Comparison of ENCODE assay signal across 16 cellular contexts in genomic region chr18:48217306-48218250, GRCh38.
A peak's percentile ranks its signal among the peaks of the same experiment; 100 is the strongest.
DNase-seq lines count a peak whose midpoint lies in the region; ATAC-seq and TF ChIP-seq lines count a peak whose summit lies in the region.
"Had no signal": no experiment of that assay in that cellular context is flagged by ENCODE, and none has a peak within 500 bp of the region (broad histone marks: within the 10 kb centered on the region; RNA-seq: fewer than 3 reads in every experiment).

No MANE protein-coding gene starts in this region.

- H4K20me1 ChIP-seq in hepatocyte (ENCODE audit: insufficient read depth, poor library complexity, severe bottlenecking) = no peaks in the 10 kb centered on the region

- intact Hi-C loops in heart right ventricle (cut with DNase I) = no loop called here

- no peak overlapping the region for H2BK5ac ChIP-seq in neuronal stem cell (ENCODE audit: low read length)

- H3K9ac ChIP-seq in neuronal stem cell (ENCODE audit: low read depth, low read length, poor library complexity) = no peak overlapping the region

- TF ChIP-seq CTCF in heart right ventricle (IDR thresholded peaks at IDR 0.05) (no peak), hepatocyte (IDR thresholded peaks at IDR 0.05; ENCODE audit: poor library complexity) (no peak)

- H3K27me3 ChIP-seq in heart right ventricle (no peaks in the 10 kb centered on the region), neuronal stem cell (ENCODE audit: control insufficient read depth in 3 of 3, insufficient read depth in 3 of 3, low read depth in 1 of 3, low read length in 3 of 3) (no peaks in the 10 kb centered on the region), hepatocyte (no peaks in the 10 kb centered on the region)

- H2AFZ ChIP-seq in neuronal stem cell (ENCODE audit: low read length) = no peak overlapping the region
- no peak overlapping the region for H2AFZ ChIP-seq in hepatocyte

- ATAC-seq in heart right ventricle = peak in 7 of 8 donors; percentile 15 to 66 (median 32)
- ATAC-seq in HG03025 (IDR thresholded peaks at IDR 0.05; ENCODE audit: low FRiP score, unreplicated experiment) = no peak
- ATAC-seq: PC-3 had no signal

- peak overlapping the region; percentile 40 for H3K18ac ChIP-seq in neuronal stem cell (ENCODE audit: low read length)

- WGBS in heart right ventricle, 2 donors = 74 to 81% methylated on average over 14 of the region's 14 CpGs
- no CpG with 5 or more reads among the region's 14 CpGs for WGBS in neuronal stem cell (ENCODE audit: extremely low coverage in 2 of 2, insufficient read length in 2 of 2, insufficient replicate concordance in 1 of 2), 2 donors
- WGBS in hepatocyte (ENCODE audit: low lambda C conversion rate, missing lambda C conversion rate) = 85% methylated on average over 14 of the region's 14 CpGs

- no peak overlapping the region for H2BK120ac ChIP-seq in neuronal stem cell (ENCODE audit: low read depth, low read length)

- H3K79me2 ChIP-seq in hepatocyte = no peaks in the 10 kb centered on the region

- no peak overlapping the region for H2BK15ac ChIP-seq in neuronal stem cell (ENCODE audit: low read length)

- H3K9me3 ChIP-seq in heart right ventricle (no peaks in the 10 kb centered on the region), neuronal stem cell (replicated peaks in 1 of 2; ENCODE audit: control insufficient read depth in 2 of 2, insufficient read depth in 1 of 2, low read depth in 1 of 2, low read length in 2 of 2) (peaks cover 0 to 5% of the 10 kb centered on the region in 2 donors), hepatocyte (ENCODE audit: low read depth) (no peaks in the 10 kb centered on the region)
- H3K9me3 ChIP-seq: HAP-1 had no signal

- H3K4me3 ChIP-seq in heart right ventricle = no peak overlapping the region
- H3K4me3 ChIP-seq in neuronal stem cell (ENCODE audit: low read length in 2 of 2) = no peak overlapping the region
- H3K4me3 ChIP-seq in hepatocyte = no peak overlapping the region
- H3K4me3 ChIP-seq: HAP-1, SK-N-MC had no signal

- peak; percentile 73 for DNase-seq in DMS53 (lab: John Stamatoyannopoulos, UW)
- no peak for DNase-seq in DMS53 treated with DMSO at 0.1 percent for 48 hours (lab: John Stamatoyannopoulos, UW; ENCODE audit: unreplicated experiment)
- peak; percentile 74 for DNase-seq in RPMI8226
- DNase-seq in heart right ventricle = peak in 1 of 2 donors; percentile 34
- DNase-seq in neuronal stem cell (ENCODE audit: low spot score) = no peak
- DNase-seq in DMS153 treated with DMSO at 0.1 percent for 48 hours (lab: John Stamatoyannopoulos, UW; ENCODE audit: unreplicated experiment) = no peak
- DNase-seq in hepatocyte (ENCODE audit: low spot score) = no peak
- DNase-seq: CD8-positive, alpha-beta memory T cell; NCI-H2081 treated with DMSO at 0.1 percent for 48 hours; NCI-H226; NCI-H526; PC-3 had no signal

- H2AK5ac ChIP-seq in neuronal stem cell (ENCODE audit: low read depth, low read length) = peak overlapping the region; percentile 46

- no peak overlapping the region for H3K14ac ChIP-seq in neuronal stem cell (ENCODE audit: low read length)

- H2BK12ac ChIP-seq in neuronal stem cell (ENCODE audit: low read length) = no peak overlapping the region

- H3K4ac ChIP-seq in neuronal stem cell (ENCODE audit: low read length) = no peak overlapping the region

- H3K23ac ChIP-seq in neuronal stem cell (ENCODE audit: low read depth, low read length, poor library complexity) = no peak overlapping the region

- H3K4me1 ChIP-seq in heart right ventricle = peaks cover 3 to 29% (median 16%) of the 10 kb centered on the region in 9 donors
- H3K4me1 ChIP-seq in neuronal stem cell (ENCODE audit: control insufficient read depth in 2 of 2, insufficient read depth in 1 of 2, low read depth in 1 of 2, low read length in 2 of 2) = peaks cover 0 to 3% of the 10 kb centered on the region in 2 donors
- no peaks in the 10 kb centered on the region for H3K4me1 ChIP-seq in hepatocyte (ENCODE audit: insufficient read depth)
- H3K4me1 ChIP-seq: HAP-1 had no signal

- H4K8ac ChIP-seq in neuronal stem cell (ENCODE audit: low read depth, low read length) = no peak overlapping the region

- H3K4me2 ChIP-seq in neuronal stem cell (ENCODE audit: insufficient read depth, low read length, poor library complexity, severe bottlenecking) (no peak overlapping the region), hepatocyte (no peak overlapping the region)

- no peaks in the 10 kb centered on the region for H3K9me2 ChIP-seq in hepatocyte (replicated peaks; ENCODE audit: insufficient read depth)

- H3K36me3 ChIP-seq in heart right ventricle (no peaks in the 10 kb centered on the region), neuronal stem cell (replicated peaks in 1 of 2; ENCODE audit: control insufficient read depth in 2 of 2, insufficient read depth in 2 of 2, low read length in 2 of 2) (no peaks in the 10 kb centered on the region), hepatocyte (replicated peaks; ENCODE audit: insufficient read depth, low read depth) (no peaks in the 10 kb centered on the region)
- H3K36me3 ChIP-seq: HAP-1 had no signal

- no peak overlapping the region for H4K91ac ChIP-seq in neuronal stem cell (ENCODE audit: low read depth, low read length, poor library complexity)

- H3K27ac ChIP-seq in heart right ventricle = peak overlapping the region in 6 of 10 donors; percentile 11 to 73 (median 30)
- H3K27ac ChIP-seq in neuronal stem cell (replicated peaks; ENCODE audit: low read length) = no peak overlapping the region
- no peak overlapping the region for H3K27ac ChIP-seq in hepatocyte
- H3K27ac ChIP-seq: 22Rv1, SK-N-MC had no signal

- no peaks in the 10 kb centered on the region for H3K79me1 ChIP-seq in neuronal stem cell (ENCODE audit: low read depth, low read length)

Comparison
In these comparisons a context has a peak if more than half of its experiments do, and no peak if none do; other contexts are left out.
1. DNase-seq: peak in DMS53 (single experiment) and RPMI8226 (single experiment); none in DMS53 treated with DMSO at 0.1 percent for 48 hours (single experiment), neuronal stem cell (single experiment), DMS153 treated with DMSO at 0.1 percent for 48 hours (single experiment) and hepatocyte (single experiment).
2. H3K27ac ChIP-seq: peak in heart right ventricle (6 of 10); none in neuronal stem cell (single experiment) and hepatocyte (single experiment).